In the genomic region with DNA sequence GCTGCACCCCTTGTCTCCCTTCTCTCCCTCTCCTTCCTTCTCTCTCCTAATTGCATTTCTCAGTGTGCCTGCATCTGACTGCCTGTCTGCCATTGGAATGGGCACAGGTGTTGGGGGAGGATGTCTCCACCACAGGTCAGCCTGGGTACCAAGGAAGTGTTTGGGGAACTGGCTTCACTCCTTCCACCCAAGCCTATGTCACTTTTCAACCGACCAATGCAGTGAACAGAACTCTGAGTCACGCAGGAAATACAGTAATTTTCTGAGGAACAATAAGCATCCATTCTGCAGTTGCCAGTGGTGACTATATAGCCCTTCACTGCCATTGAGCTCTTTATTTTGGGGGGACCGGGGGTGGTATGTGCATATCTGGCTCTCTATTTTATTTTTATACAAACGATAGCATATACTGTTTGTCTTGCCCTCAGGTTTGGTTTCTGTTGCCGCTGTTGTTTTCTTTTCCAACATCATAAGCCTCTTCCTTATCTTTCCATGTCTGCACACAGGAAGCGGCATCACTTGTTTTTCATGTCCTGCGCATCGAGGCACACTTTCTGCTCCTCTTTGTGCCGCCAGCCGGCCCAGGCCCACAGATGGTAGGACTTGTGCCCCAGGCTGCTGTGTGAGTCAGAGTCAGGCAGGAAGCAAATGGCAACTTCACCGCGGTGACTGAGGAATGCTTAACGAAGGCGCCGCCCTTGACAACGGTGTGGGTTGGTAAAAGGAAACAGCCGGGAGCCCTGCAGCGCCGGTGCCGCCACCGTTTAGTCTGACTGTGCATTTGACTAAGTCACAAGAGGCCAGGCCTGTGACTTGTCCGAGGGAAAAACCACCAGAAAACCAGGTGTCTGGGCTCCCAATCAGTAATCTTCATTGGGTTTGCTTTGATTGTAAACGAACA, we compare ENCODE assay signal across 8 cellular contexts. TPM values are rescaled to one million over a fixed set of nuclear protein-coding genes. Genes with fewer than 3 reads are reported as not detected.
DNase-seq lines count a peak whose midpoint lies in the region; ATAC-seq and TF ChIP-seq lines count a peak whose summit lies in the region.

No MANE protein-coding gene starts in this region.

- peak; percentile 55 for ATAC-seq in HG03060 (IDR thresholded peaks at IDR 0.05; ENCODE audit: low read depth, unreplicated experiment)
- no peak for ATAC-seq in GM21390 (IDR thresholded peaks at IDR 0.05; ENCODE audit: unreplicated experiment)

- no peak overlapping the region for H3K4me3 ChIP-seq in lower leg skin (ENCODE audit: low read depth, poor library complexity, severe bottlenecking)

- DNase-seq in GM04503 (ENCODE audit: low read depth) (peak; percentile 80), NCI-H345 treated with DMSO at 0.1 percent for 48 hours (lab: John Stamatoyannopoulos, UW; ENCODE audit: unreplicated experiment) (peak; percentile 34), dermis blood vessel endothelial cell (peak; percentile 97), lower leg skin (ENCODE audit: low spot score in 2 of 2) (peak; percentile 95 to 98)
- peak; percentile 62 to 82 for DNase-seq in activated CD4-positive, alpha-beta T cell treated with anti-CD3 and anti-CD28 coated beads, Interleukin-2, amount 50 U/mL, for 24 hours (ENCODE audit: low read depth in 1 of 2, low spot score in 1 of 2)
- DNase-seq in stimulated activated CD4-positive, alpha-beta T cell treated with anti-CD3 and anti-CD28 coated beads, Interleukin-4, amount 100 ng/mL, for 4 hours = peak; percentile 75 to 89

- no peak for TF ChIP-seq POLR2A in lower leg skin (IDR thresholded peaks at IDR 0.05)

- no peak for TF ChIP-seq CTCF in lower leg skin (IDR thresholded peaks at IDR 0.05)

- 19 to 23% methylated on average over 23 of the region's 23 CpGs for WGBS in lower leg skin, 2 donors

- intact Hi-C loops in lower leg skin (cut with DNase I; ENCODE audit: low total_unique reads) = no loop called here

RNA-seq across cellular contexts. Expression of a gene that starts 21.1 kb away (rescaled TPM):
- total RNA-seq in dermis blood vessel endothelial cell = 0.09 and 0.17 TPM in 2 replicates
- total RNA-seq in lower leg skin = 10 to 100 TPM; 43.8 to 79.0 (median 57.1) TPM

RNA-seq across cellular contexts. Expression of a gene that starts 58.8 kb away (rescaled TPM):
- total RNA-seq in dermis blood vessel endothelial cell = 0.85 and 2.7 TPM in 2 replicates
- 1 to 10 TPM in 3 of 4 donors, under 1 TPM in 1; 0.88 to 4.2 (median 2.7) TPM for total RNA-seq in lower leg skin

Comparison
In these comparisons a context has a peak if more than half of its experiments do, and no peak if none do; other contexts are left out.
1. DNase-seq: peak in every context shown above with its lines; median percentile 97 in dermis blood vessel endothelial cell; 96 in lower leg skin; 82 in stimulated activated CD4-positive, alpha-beta T cell treated with anti-CD3 and anti-CD28 coated beads, Interleukin-4, amount 100 ng/mL, for 4 hours; 80 in GM04503; 72 in activated CD4-positive, alpha-beta T cell treated with anti-CD3 and anti-CD28 coated beads, Interleukin-2, amount 50 U/mL, for 24 hours; 34 in NCI-H345 treated with DMSO at 0.1 percent for 48 hours.
2. RNA of a gene that starts 21.1 kb away (total RNA-seq): 43.8 to 79.0 TPM in lower leg skin; 0.09 to 0.17 TPM in dermis blood vessel endothelial cell; every median in the first group is over 10 times any median in the second.